ENCODE assay signal across 11 cellular contexts in genomic region chr19:53659292-53659691, GRCh38. TPM values are rescaled to one million over a fixed set of nuclear protein-coding genes. Genes with fewer than 3 reads are reported as not detected.
DNase-seq lines count a peak whose midpoint lies in the region; ATAC-seq and TF ChIP-seq lines count a peak whose summit lies in the region.
"Had no signal": no experiment of that assay in that cellular context is flagged by ENCODE, and none has a peak within 500 bp of the region (broad histone marks: within the 10 kb centered on the region; RNA-seq: fewer than 3 reads in every experiment).

No MANE protein-coding gene starts in this region.

- TF ChIP-seq POLR2A in testis (IDR thresholded peaks at IDR 0.05) = no peak

- H3K4me3 ChIP-seq in testis (no peak overlapping the region), SJCRH30 (no peak overlapping the region)

- 32 to 41% methylated on average over 6 of the region's 6 CpGs for WGBS in testis, 2 donors

- H3K27ac ChIP-seq in RWPE1 (no peak overlapping the region), testis (no peak overlapping the region), SJCRH30 (no peak overlapping the region)

- H3K4me1 ChIP-seq in testis = no peaks in the 10 kb centered on the region
- H3K4me1 ChIP-seq in SJCRH30 = no peaks in the 10 kb centered on the region

- no peak for TF ChIP-seq CTCF in RWPE1 (conservative IDR thresholded peaks at IDR 0.05; ENCODE audit: low read depth)
- peak in 1 of 3 experiments; percentile 22 for TF ChIP-seq CTCF in testis (IDR thresholded peaks at IDR 0.05)

- DNase-seq in SIG-M5 treated with dmso at 0.1 percent for 504 hours (lab: John Stamatoyannopoulos, UW; ENCODE audit: unreplicated experiment) (peak; percentile 46), SIG-M5 (lab: John Stamatoyannopoulos, UW) (no peak), RWPE1 (ENCODE audit: low spot score) (peak; percentile 11), iPS DF 4.7 (ENCODE audit: extremely low read depth, low spot score) (peak; percentile 86), testis (peak; percentile 65), SJCRH30 (no peak)
- DNase-seq: activated B cell treated with CpG ODN at 0.5 μM for 24 hours; central memory CD4-positive, alpha-beta T cell; IMR-90 had no signal

- H3K27me3 ChIP-seq in testis (no peaks in the 10 kb centered on the region), SJCRH30 (no peaks in the 10 kb centered on the region)

- H3K9me3 ChIP-seq in testis = no peaks in the 10 kb centered on the region
- H3K9me3 ChIP-seq in SJCRH30 (replicated peaks) = no peaks in the 10 kb centered on the region

- intact Hi-C loops in testis (cut with DNase I; ENCODE audit: low total_unique reads) = no loop called here

- POLR2A ChIA-PET in RWPE1 (lab: Yijun Ruan, JAX; ENCODE audit: low non-redundant PET) = no interaction called here

- ATAC-seq in GM21723 (IDR thresholded peaks at IDR 0.05; ENCODE audit: unreplicated experiment) = no peak
- ATAC-seq in HG03342 (IDR thresholded peaks at IDR 0.05; ENCODE audit: unreplicated experiment) = no peak

- CTCF ChIA-PET in RWPE1 (lab: Yijun Ruan, JAX) = interaction anchor here (0.6 to 0.7 kb wide), 3 partner anchors 66 to 403 kb away, joined by 3 to 4 read pairs (median 3); no protein-coding TSS in a partner anchor

- H3K36me3 ChIP-seq in testis (ENCODE audit: low read depth, missing control alignments) (no peaks in the 10 kb centered on the region), SJCRH30 (no peaks in the 10 kb centered on the region)

RNA-seq across cellular contexts. Expression of gene DPRX, which starts 27.5 kb away (rescaled TPM):
- not detected for total RNA-seq in testis
- not detected for polyA plus RNA-seq in testis (ENCODE audit: insufficient read depth, low read depth, low replicate concordance)
- not detected in 2 replicates for total RNA-seq in SJCRH30 (2014; rRNA removed; shearing (Covaris generic))
- total RNA-seq: activated B cell treated with CpG ODN at 0.5 μM for 24 hours, IMR-90 had no signal
- polyA plus RNA-seq: IMR-90 had no signal

Comparison
In these comparisons a context has a peak if more than half of its experiments do, and no peak if none do; other contexts are left out.
1. DNase-seq: peak in SIG-M5 treated with dmso at 0.1 percent for 504 hours (single experiment), RWPE1 (single experiment), iPS DF 4.7 (single experiment) and testis (single experiment); none in SIG-M5 (single experiment) and SJCRH30 (0 of 2).